ENCODE assay signal across 26 cellular contexts in genomic region chr18:13036622-13037320, GRCh38. TPM values are rescaled to one million over a fixed set of nuclear protein-coding genes. Genes with fewer than 3 reads are reported as not detected.
A peak's percentile ranks its signal among the peaks of the same experiment; 100 is the strongest.
DNase-seq lines count a peak whose midpoint lies in the region; TF ChIP-seq lines count a peak whose summit lies in the region.
"Had no signal": no experiment of that assay in that cellular context is flagged by ENCODE, and none has a peak within 500 bp of the region (broad histone marks: within the 10 kb centered on the region; RNA-seq: fewer than 3 reads in every experiment).

No MANE protein-coding gene starts in this region.

- H3K4me1 ChIP-seq in fibroblast of lung (ENCODE audit: control insufficient read depth, extremely low read depth, insufficient read depth, low read length) (no peaks in the 10 kb centered on the region), mesendoderm (ENCODE audit: control insufficient read depth, low read depth, low read length) (no peaks in the 10 kb centered on the region)
- H3K4me1 ChIP-seq: HAP-1, tibial artery had no signal

- H4K20me1 ChIP-seq in fibroblast of lung (ENCODE audit: control insufficient read depth, extremely low read depth, insufficient read depth, low read length), result no peaks in the 10 kb centered on the region

- H2BK5ac ChIP-seq in mesendoderm (ENCODE audit: low read length), result no peak overlapping the region

- H3K18ac ChIP-seq in mesendoderm (ENCODE audit: low read length), result no peak overlapping the region

- H3K79me1 ChIP-seq in mesendoderm (ENCODE audit: low read length), result no peaks in the 10 kb centered on the region

- H3K79me2 ChIP-seq in fibroblast of lung (ENCODE audit: control insufficient read depth, insufficient read depth, low read length) (no peaks in the 10 kb centered on the region), mesendoderm (ENCODE audit: control insufficient read depth, insufficient read depth, low read length) (no peaks in the 10 kb centered on the region)

- H3K27me3 ChIP-seq in fibroblast of lung (ENCODE audit: control insufficient read depth, insufficient read depth, low read length) (no peaks in the 10 kb centered on the region), mesendoderm (ENCODE audit: insufficient read depth, low read length, poor library complexity) (no peaks in the 10 kb centered on the region)
- H3K27me3 ChIP-seq: tibial artery had no signal

- TF ChIP-seq CTCF in VCaP (conservative IDR thresholded peaks at IDR 0.05), result no peak
- no peak for TF ChIP-seq CTCF in fibroblast of lung (conservative IDR thresholded peaks at IDR 0.05 in 1 of 2, IDR thresholded peaks at IDR 0.05 in 1 of 2; ENCODE audit: low read depth in 1 of 2, low read length in 2 of 2)

- WGBS in mesendoderm (ENCODE audit: extremely low coverage, insufficient coverage, low lambda C conversion rate), result no CpG with 5 or more reads among the region's 7 CpGs

- H2AK5ac ChIP-seq in mesendoderm (ENCODE audit: low read length), result no peak overlapping the region

- H2AFZ ChIP-seq in fibroblast of lung (ENCODE audit: low read length), result no peak overlapping the region

- no peak overlapping the region for H4K5ac ChIP-seq in mesendoderm (ENCODE audit: low read length)

- H2BK120ac ChIP-seq in mesendoderm (ENCODE audit: low read depth, low read length), result no peak overlapping the region

- H3K4me2 ChIP-seq in fibroblast of lung (ENCODE audit: extremely low read depth, insufficient read depth, low read length) (no peak overlapping the region), mesendoderm (ENCODE audit: low read length) (no peak overlapping the region)
- H3K4me2 ChIP-seq: SK-N-SH had no signal

- H3K36me3 ChIP-seq in fibroblast of lung (ENCODE audit: control insufficient read depth, insufficient read depth, low read length) (no peaks in the 10 kb centered on the region), mesendoderm (ENCODE audit: control insufficient read depth, insufficient read depth, low read length) (no peaks in the 10 kb centered on the region)

- no peak overlapping the region for H3K56ac ChIP-seq in mesendoderm (ENCODE audit: low read length)

- H3K9ac ChIP-seq in fibroblast of lung (ENCODE audit: insufficient read depth, low read length) (no peak overlapping the region), mesendoderm (ENCODE audit: low read length) (no peak overlapping the region)
- H3K9ac ChIP-seq: SK-N-SH had no signal

- H2BK15ac ChIP-seq in mesendoderm (replicated peaks; ENCODE audit: low read depth), result no peak overlapping the region

- no peak overlapping the region for H4K8ac ChIP-seq in mesendoderm (ENCODE audit: low read depth, low read length)

- H3K4ac ChIP-seq in mesendoderm (ENCODE audit: low read depth, low read length), result no peak overlapping the region

- DNase-seq in EL (peak; percentile 3), fibroblast of lung (ENCODE audit: low read depth in 2 of 2) (peak; percentile 35 to 43), mesendoderm (no peak), COLO668 (lab: John Stamatoyannopoulos, UW; ENCODE audit: unreplicated experiment) (no peak), A172 (ENCODE audit: low spot score) (no peak), T1000 (lab: John Stamatoyannopoulos, UW) (no peak), DMS 273 treated with DMSO at 0.1 percent for 48 hours (lab: John Stamatoyannopoulos, UW) (no peak)
- DNase-seq: activated CD4-positive, alpha-beta T cell treated with anti-CD3 and anti-CD28 coated beads, Interleukin-2, amount 10 ng/mL, durations not matched to agents 7 days and 5 days; activated naive CD4-positive, alpha-beta T cell treated with anti-CD3 and anti-CD28 coated beads, Interleukin-2, amount 50 U/mL, for 16 hours; activated T-cell treated with anti-CD3 and anti-CD28 coated beads, Interleukin-2, amount 50 U/mL, for 72 hours; AML-193; aorta; CD8-positive, alpha-beta T cell; DND-41; left cardiac atrium; mammary epithelial cell; NCI-H1092 treated with DMSO at 0.1 percent for 48 hours; NCI-H187 treated with DMSO at 0.1 percent for 48 hours; NCI-H69; SK-N-SH; stimulated activated naive CD8-positive, alpha-beta T cell treated with anti-CD3 and anti-CD28 coated beads, Interleukin-15, amount 100 ng/mL, for 72 hours; T-helper 17 cell; tibial artery had no signal

- no peak overlapping the region for H3K23ac ChIP-seq in mesendoderm (ENCODE audit: low read length)

- no peaks in the 10 kb centered on the region for H3K9me3 ChIP-seq in fibroblast of lung (ENCODE audit: control insufficient read depth, insufficient read depth, low read depth, low read length)
- H3K9me3 ChIP-seq: HAP-1, SK-N-SH, tibial artery had no signal

- H3K4me3 ChIP-seq in fibroblast of lung (replicated peaks in 1 of 4; ENCODE audit: control extremely low read depth in 1 of 4, insufficient read depth in 1 of 4, low read depth in 3 of 4, low read length in 4 of 4) (no peak overlapping the region), mesendoderm (ENCODE audit: low read length) (no peak overlapping the region)
- H3K4me3 ChIP-seq: HAP-1, tibial artery had no signal

- H3K27ac ChIP-seq in VCaP (peak overlapping the region; percentile 9; the same call in 1 of the 2 replicates), fibroblast of lung (ENCODE audit: insufficient read depth, low read length) (no peak overlapping the region), mesendoderm (ENCODE audit: low read depth, low read length) (peak overlapping the region; percentile 31)
- H3K27ac ChIP-seq: epithelial cell of prostate, tibial artery had no signal

RNA-seq across cellular contexts. Expression of gene CEP192, which starts 45.6 kb away (rescaled TPM):
- total RNA-seq in fibroblast of lung, result 32.7 and 32.9 TPM in 2 replicates
- 12.5 and 17.8 TPM in 2 replicates for polyA plus RNA-seq in fibroblast of lung
- polyA plus RNA-seq in fibroblast of lung (2012), result 6.5 and 8.6 TPM in 2 replicates
- 17.4 and 19.3 TPM in 2 replicates for polyA minus RNA-seq in fibroblast of lung (ENCODE audit: low replicate concordance)
- 11.5 TPM for polyA plus RNA-seq in mesendoderm (2013, experiment 1 of 2)
- polyA plus RNA-seq in mesendoderm (2013, experiment 2 of 2), result 11.7 TPM
- total RNA-seq in A172 (2014; rRNA removed; shearing (Covaris generic)), result 30.1 and 30.5 TPM in 2 replicates

Comparison
In these comparisons a context has a peak if more than half of its experiments do, and no peak if none do; other contexts are left out.
1. DNase-seq: peak in EL (single experiment) and fibroblast of lung (2 of 2); none in mesendoderm (single experiment), COLO668 (single experiment), A172 (single experiment), T1000 (single experiment) and DMS 273 treated with DMSO at 0.1 percent for 48 hours (single experiment).